In genomic region chr6:88183503-88183902, GRCh38 we compare ENCODE assay signal across 1 cellular context.
TF ChIP-seq lines count a peak whose summit lies in the region.

No MANE protein-coding gene starts in this region.

TF ChIP-seq in GM23338, 12 proteins besides CTCF, POLR2A, EP300 and RAD21:
- TF ChIP-seq, protein P1, sequence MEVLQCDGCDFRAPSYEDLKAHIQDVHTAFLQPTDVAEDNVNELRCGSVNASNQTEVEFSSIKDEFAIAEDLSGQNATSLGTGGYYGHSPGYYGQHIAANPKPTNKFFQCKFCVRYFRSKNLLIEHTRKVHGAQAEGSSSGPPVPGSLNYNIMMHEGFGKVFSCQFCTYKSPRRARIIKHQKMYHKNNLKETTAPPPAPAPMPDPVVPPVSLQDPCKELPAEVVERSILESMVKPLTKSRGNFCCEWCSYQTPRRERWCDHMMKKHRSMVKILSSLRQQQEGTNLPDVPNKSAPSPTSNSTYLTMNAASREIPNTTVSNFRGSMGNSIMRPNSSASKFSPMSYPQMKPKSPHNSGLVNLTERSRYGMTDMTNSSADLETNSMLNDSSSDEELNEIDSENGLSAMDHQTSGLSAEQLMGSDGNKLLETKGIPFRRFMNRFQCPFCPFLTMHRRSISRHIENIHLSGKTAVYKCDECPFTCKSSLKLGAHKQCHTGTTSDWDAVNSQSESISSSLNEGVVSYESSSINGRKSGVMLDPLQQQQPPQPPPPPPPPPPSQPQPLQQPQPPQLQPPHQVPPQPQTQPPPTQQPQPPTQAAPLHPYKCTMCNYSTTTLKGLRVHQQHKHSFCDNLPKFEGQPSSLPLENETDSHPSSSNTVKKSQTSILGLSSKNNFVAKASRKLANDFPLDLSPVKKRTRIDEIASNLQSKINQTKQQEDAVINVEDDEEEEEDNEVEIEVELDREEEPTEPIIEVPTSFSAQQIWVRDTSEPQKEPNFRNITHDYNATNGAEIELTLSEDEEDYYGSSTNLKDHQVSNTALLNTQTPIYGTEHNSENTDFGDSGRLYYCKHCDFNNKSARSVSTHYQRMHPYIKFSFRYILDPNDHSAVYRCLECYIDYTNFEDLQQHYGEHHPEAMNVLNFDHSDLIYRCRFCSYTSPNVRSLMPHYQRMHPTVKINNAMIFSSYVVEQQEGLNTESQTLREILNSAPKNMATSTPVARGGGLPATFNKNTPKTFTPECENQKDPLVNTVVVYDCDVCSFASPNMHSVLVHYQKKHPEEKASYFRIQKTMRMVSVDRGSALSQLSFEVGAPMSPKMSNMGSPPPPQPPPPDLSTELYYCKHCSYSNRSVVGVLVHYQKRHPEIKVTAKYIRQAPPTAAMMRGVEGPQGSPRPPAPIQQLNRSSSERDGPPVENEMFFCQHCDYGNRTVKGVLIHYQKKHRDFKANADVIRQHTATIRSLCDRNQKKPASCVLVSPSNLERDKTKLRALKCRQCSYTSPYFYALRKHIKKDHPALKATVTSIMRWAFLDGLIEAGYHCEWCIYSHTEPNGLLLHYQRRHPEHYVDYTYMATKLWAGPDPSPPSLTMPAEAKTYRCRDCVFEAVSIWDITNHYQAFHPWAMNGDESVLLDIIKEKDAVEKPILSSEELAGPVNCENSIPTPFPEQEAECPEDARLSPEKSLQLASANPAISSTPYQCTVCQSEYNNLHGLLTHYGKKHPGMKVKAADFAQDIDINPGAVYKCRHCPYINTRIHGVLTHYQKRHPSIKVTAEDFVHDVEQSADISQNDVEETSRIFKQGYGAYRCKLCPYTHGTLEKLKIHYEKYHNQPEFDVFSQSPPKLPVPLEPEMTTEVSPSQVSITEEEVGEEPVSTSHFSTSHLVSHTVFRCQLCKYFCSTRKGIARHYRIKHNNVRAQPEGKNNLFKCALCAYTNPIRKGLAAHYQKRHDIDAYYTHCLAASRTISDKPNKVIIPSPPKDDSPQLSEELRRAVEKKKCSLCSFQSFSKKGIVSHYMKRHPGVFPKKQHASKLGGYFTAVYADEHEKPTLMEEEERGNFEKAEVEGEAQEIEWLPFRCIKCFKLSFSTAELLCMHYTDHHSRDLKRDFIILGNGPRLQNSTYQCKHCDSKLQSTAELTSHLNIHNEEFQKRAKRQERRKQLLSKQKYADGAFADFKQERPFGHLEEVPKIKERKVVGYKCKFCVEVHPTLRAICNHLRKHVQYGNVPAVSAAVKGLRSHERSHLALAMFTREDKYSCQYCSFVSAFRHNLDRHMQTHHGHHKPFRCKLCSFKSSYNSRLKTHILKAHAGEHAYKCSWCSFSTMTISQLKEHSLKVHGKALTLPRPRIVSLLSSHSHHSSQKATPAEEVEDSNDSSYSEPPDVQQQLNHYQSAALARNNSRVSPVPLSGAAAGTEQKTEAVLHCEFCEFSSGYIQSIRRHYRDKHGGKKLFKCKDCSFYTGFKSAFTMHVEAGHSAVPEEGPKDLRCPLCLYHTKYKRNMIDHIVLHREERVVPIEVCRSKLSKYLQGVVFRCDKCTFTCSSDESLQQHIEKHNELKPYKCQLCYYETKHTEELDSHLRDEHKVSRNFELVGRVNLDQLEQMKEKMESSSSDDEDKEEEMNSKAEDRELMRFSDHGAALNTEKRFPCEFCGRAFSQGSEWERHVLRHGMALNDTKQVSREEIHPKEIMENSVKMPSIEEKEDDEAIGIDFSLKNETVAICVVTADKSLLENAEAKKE (CRISPR knock-in tag; IDR thresholded peaks at IDR 0.05), result no peak
- TF ChIP-seq NANOG (IDR thresholded peaks at IDR 0.05; ENCODE audit: borderline replicate concordance) (peak; percentile 28; the same call in 1 of the 2 replicates), POLR2AphosphoS5 (IDR thresholded peaks at IDR 0.05; ENCODE audit: low read depth) (no peak)
